Comparison of ENCODE assay signal across 14 cellular contexts in the genomic region with DNA sequence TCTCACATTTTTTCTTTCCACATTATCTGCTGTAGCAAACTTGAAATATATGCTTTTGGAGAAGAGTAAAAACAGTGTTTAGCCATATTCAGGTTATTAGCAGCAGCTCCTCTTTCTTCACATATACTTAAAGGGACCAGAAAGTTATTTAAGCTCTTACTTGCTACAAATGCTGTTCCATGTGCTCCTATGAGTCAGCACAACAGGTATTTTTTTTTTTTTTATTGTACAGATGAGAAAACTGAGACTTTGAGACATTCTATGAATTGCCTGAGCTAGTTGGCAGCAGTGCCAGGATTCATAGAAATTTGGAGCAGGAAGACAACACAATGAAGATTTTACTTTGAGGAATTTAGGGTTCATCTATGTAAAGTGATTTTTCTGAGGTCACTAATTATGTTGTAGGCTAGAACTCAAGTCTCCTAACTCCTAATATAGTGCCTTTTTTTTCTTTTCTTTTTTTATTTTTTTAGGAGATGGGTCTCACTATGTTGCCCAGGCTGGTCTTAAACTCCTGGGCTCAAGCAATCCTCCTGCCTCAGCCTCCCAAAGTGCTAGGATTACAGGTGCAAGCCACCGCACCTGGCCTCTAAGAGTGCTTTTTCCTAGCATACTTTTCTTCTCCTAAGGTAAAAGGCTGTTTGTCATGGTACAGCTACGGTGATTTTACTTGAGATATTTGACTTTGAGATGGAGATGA. TPM values are rescaled to one million over a fixed set of nuclear protein-coding genes. Genes with fewer than 3 reads are reported as not detected.
DNase-seq lines count a peak whose midpoint lies in the region; ATAC-seq, FAIRE-seq and TF ChIP-seq lines count a peak whose summit lies in the region.
"Had no signal": no experiment of that assay in that cellular context is flagged by ENCODE, and none has a peak within 500 bp of the region (broad histone marks: within the 10 kb centered on the region; RNA-seq: fewer than 3 reads in every experiment).

No MANE protein-coding gene starts in this region.

- peak overlapping the region; percentile 89 for H3K27ac ChIP-seq in 22Rv1
- H3K27ac ChIP-seq in iPS-18a (ENCODE audit: low read length) = peak overlapping the region; percentile 34

- DNase-seq in H54 (ENCODE audit: insufficient read length, low spot score) (no peak), midbrain (lab: John Stamatoyannopoulos, UW) (no peak), MV-4-11 (lab: John Stamatoyannopoulos, UW) (no peak)
- DNase-seq in activated naive CD4-positive, alpha-beta T cell treated with anti-CD3 and anti-CD28 coated beads, Interleukin-2, amount 50 U/mL, for 72 hours (ENCODE audit: low spot score in 2 of 2) = no peak
- no peak for DNase-seq in stimulated activated naive CD4-positive, alpha-beta T cell (lab: John Stamatoyannopoulos, UW)
- DNase-seq: cerebellar nuclear complex, DND-41, kidney glomerular epithelial cell, NCI-H187 had no signal

- no peak for TF ChIP-seq POLR2A in H54 (IDR thresholded peaks at IDR 0.05; ENCODE audit: low read depth, low read length)

- H3K27me3 ChIP-seq in iPS-18a (ENCODE audit: control insufficient read depth, insufficient read depth, low read length) = no peaks in the 10 kb centered on the region
- H3K27me3 ChIP-seq: tibial nerve had no signal

- ATAC-seq in activated naive CD4-positive, alpha-beta T cell treated with anti-CD3 and anti-CD28 coated beads, Interleukin-2, amount 50 U/mL, for 72 hours = peak in 1 of 2 donors; percentile 40
- ATAC-seq in HG02852 (IDR thresholded peaks at IDR 0.05; ENCODE audit: unreplicated experiment) = no peak

- no peak overlapping the region for H3K4me3 ChIP-seq in iPS-18a (ENCODE audit: low read length)
- H3K4me3 ChIP-seq: tibial nerve had no signal

- H3K4me1 ChIP-seq in iPS-18a (ENCODE audit: control insufficient read depth, low read depth, low read length) = peaks cover 15% of the 10 kb centered on the region

- peaks cover 24% of the 10 kb centered on the region for H3K36me3 ChIP-seq in iPS-18a (ENCODE audit: control insufficient read depth, low read depth, low read length)

- no peak overlapping the region for H3K9ac ChIP-seq in iPS-18a (ENCODE audit: low read length)

- no peaks in the 10 kb centered on the region for H3K9me3 Mint-ChIP-seq in activated naive CD4-positive, alpha-beta T cell treated with anti-CD3 and anti-CD28 coated beads, Interleukin-2, amount 50 U/mL, for 72 hours
- H3K9me3 Mint-ChIP-seq: T-helper 2 cell treated with Interferon-gamma antibody and Interleukin-4, amounts not matched to agents 5 μg/mL and 100 μg/mL, for 36 hours had no signal

- H3K9me3 ChIP-seq in iPS-18a (ENCODE audit: control insufficient read depth, low read depth, low read length) = no peaks in the 10 kb centered on the region
- H3K9me3 ChIP-seq: tibial nerve had no signal

- H3K36me3 Mint-ChIP-seq in activated naive CD4-positive, alpha-beta T cell treated with anti-CD3 and anti-CD28 coated beads, Interleukin-2, amount 50 U/mL, for 72 hours = peaks cover 0 to 14% of the 10 kb centered on the region in 2 donors

- peak overlapping the region; percentile 50 to 61 for H3K27ac Mint-ChIP-seq in activated naive CD4-positive, alpha-beta T cell treated with anti-CD3 and anti-CD28 coated beads, Interleukin-2, amount 50 U/mL, for 72 hours
- H3K27ac Mint-ChIP-seq: T-helper 2 cell treated with Interferon-gamma antibody and Interleukin-4, amounts not matched to agents 5 μg/mL and 100 μg/mL, for 36 hours had no signal

- FAIRE-seq in H54 (lab: Jason Lieb, UNC) = peak; percentile 93

- no peak for TF ChIP-seq CTCF in 22Rv1 (IDR thresholded peaks at IDR 0.05)

RNA-seq across cellular contexts. Expression of a gene that starts 23.6 kb away (rescaled TPM):
- total RNA-seq in activated naive CD4-positive, alpha-beta T cell treated with anti-CD3 and anti-CD28 coated beads, Interleukin-2, amount 50 U/mL, for 72 hours = 100 to 1,000 TPM; 158 to 170 TPM

RNA-seq across cellular contexts. Expression of a gene that starts 58.1 kb away (rescaled TPM):
- 10 to 100 TPM; 61.6 to 62.0 TPM for total RNA-seq in activated naive CD4-positive, alpha-beta T cell treated with anti-CD3 and anti-CD28 coated beads, Interleukin-2, amount 50 U/mL, for 72 hours
